10 cellular contexts compared by ENCODE assay signal in genomic region chr7:151244871-151245346, GRCh38. TPM values are rescaled to one million over a fixed set of nuclear protein-coding genes. Genes with fewer than 3 reads are reported as not detected.
DNase-seq lines count a peak whose midpoint lies in the region; ATAC-seq, FAIRE-seq and TF ChIP-seq lines count a peak whose summit lies in the region.
"Had no signal": no experiment of that assay in that cellular context is flagged by ENCODE, and none has a peak within 500 bp of the region (broad histone marks: within the 10 kb centered on the region; RNA-seq: fewer than 3 reads in every experiment).

No MANE protein-coding gene starts in this region.

- H3K27me3 ChIP-seq in dorsolateral prefrontal cortex (no peaks in the 10 kb centered on the region), neural progenitor cell (peaks cover 56% of the 10 kb centered on the region)

- peaks cover 33 to 41% of the 10 kb centered on the region in 2 donors for H3K36me3 Mint-ChIP-seq in CD14-positive monocyte
- peaks cover 16% of the 10 kb centered on the region for H3K36me3 Mint-ChIP-seq in neural progenitor cell

- H3K9me3 Mint-ChIP-seq in CD14-positive monocyte (peaks cover 0 to 18% (median 6%) of the 10 kb centered on the region in 7 donors), neural progenitor cell (no peaks in the 10 kb centered on the region)

- H3K9me3 ChIP-seq in neural progenitor cell (ENCODE audit: low read depth): no peaks in the 10 kb centered on the region

- H2AFZ ChIP-seq in neural progenitor cell (replicated peaks): peak overlapping the region; percentile 18

- H3K4me2 ChIP-seq in neural progenitor cell: peak overlapping the region; percentile 97

- peaks cover 53% of the 10 kb centered on the region for H3K4me1 ChIP-seq in neural progenitor cell

- H3K4me3 Mint-ChIP-seq in CD14-positive monocyte (peak overlapping the region; percentile 27 to 67), neural progenitor cell (peak overlapping the region; percentile 76)

- DNase-seq in CD14-positive monocyte (ENCODE audit: low spot score) (no peak), dorsolateral prefrontal cortex (peak in 1 of 10 donors; percentile 41), neural progenitor cell (ENCODE audit: low spot score) (peak; percentile 49), A172 (ENCODE audit: low spot score) (no peak), H54 (ENCODE audit: insufficient read length, low spot score) (no peak)
- no peak for DNase-seq in Jurkat, Clone E6-1 (ENCODE audit: low read depth, low spot score)

- no peaks in the 10 kb centered on the region for H3K79me2 ChIP-seq in neural progenitor cell (ENCODE audit: low read depth)

- H3K4me3 ChIP-seq in Jurkat, Clone E6-1 (ENCODE audit: low read length): peak overlapping the region; percentile 45
- H3K4me3 ChIP-seq in dorsolateral prefrontal cortex (peak overlapping the region in 57 of 59 donors; percentile 2 to 61 (median 43)), neural progenitor cell (peak overlapping the region; percentile 56)

- TF ChIP-seq POLR2A in H54 (IDR thresholded peaks at IDR 0.05; ENCODE audit: low read depth, low read length): no peak

- no peak for FAIRE-seq in H54 (lab: Jason Lieb, UNC)

- intact Hi-C loops in CD14-positive monocyte (cut with micrococcal nuclease): no loop called here
- intact Hi-C loops in dorsolateral prefrontal cortex (cut with DNase I): loop anchor here in 1 of 2 donors (1.0 kb wide), 1 partner anchor 53 kb away; no protein-coding TSS in a partner anchor

- no peaks in the 10 kb centered on the region for H3K36me3 ChIP-seq in neural progenitor cell

- peaks cover 40% of the 10 kb centered on the region for H4K20me1 ChIP-seq in neural progenitor cell (ENCODE audit: low read depth)

- H3F3A ChIP-seq in neural progenitor cell (ENCODE audit: low read depth): peaks cover 40% of the 10 kb centered on the region

- no peak for TF ChIP-seq CTCF in CD14-positive monocyte (IDR thresholded peaks at IDR 0.05)
- TF ChIP-seq CTCF in dorsolateral prefrontal cortex (IDR thresholded peaks at IDR 0.05 in 54 of 56, conservative IDR thresholded peaks at IDR 0.05 in 2 of 56; ENCODE audit: low read depth in 1 of 56, partially characterized antibody in 56 of 56): no peak
- TF ChIP-seq CTCF in neural progenitor cell (IDR thresholded peaks at IDR 0.05): no peak

- H3K27me3 Mint-ChIP-seq in CD14-positive monocyte (ENCODE audit: low read depth in 3 of 3) (peaks cover 46 to 74% (median 62%) of the 10 kb centered on the region in 3 donors), neural progenitor cell (ENCODE audit: insufficient read depth, low read depth) (peaks cover 15% of the 10 kb centered on the region)

- H3K9ac ChIP-seq in neural progenitor cell: no peak overlapping the region

- H3K4me1 Mint-ChIP-seq in CD14-positive monocyte (peaks cover 59% of the 10 kb centered on the region), neural progenitor cell (peaks cover 55% of the 10 kb centered on the region)

- ATAC-seq in HG03097 (IDR thresholded peaks at IDR 0.05; ENCODE audit: low FRiP score, unreplicated experiment): no peak
- ATAC-seq in HG02840 (IDR thresholded peaks at IDR 0.05; ENCODE audit: low FRiP score, unreplicated experiment): no peak

- H3K27ac ChIP-seq in dorsolateral prefrontal cortex (peak overlapping the region in 12 of 59 donors; percentile 4 to 95 (median 38)), neural progenitor cell (no peak overlapping the region)

- H3K27ac Mint-ChIP-seq in CD14-positive monocyte (peak overlapping the region in 1 of 7 donors; percentile 18), neural progenitor cell (no peak overlapping the region)

RNA-seq across cellular contexts. Expression of gene SMARCD3, which starts 3.6 kb away (rescaled TPM):
- polyA plus RNA-seq in CD14-positive monocyte: 100 to 1,000 TPM; 104 to 112 TPM
- 65.7 TPM for polyA plus RNA-seq in Jurkat, Clone E6-1 (2012; ENCODE audit: insufficient read depth, insufficient read length)
- total RNA-seq in dorsolateral prefrontal cortex (100 to 1,000 TPM in 117 of 120 experiments, 10 to 100 TPM in 3; 80.4 to 252 (median 137) TPM), neural progenitor cell (ENCODE audit: low replicate concordance) (11.0 and 23.6 TPM in 2 replicates)
- total RNA-seq in A172 (2014; rRNA removed; shearing (Covaris generic)): 22.2 and 26.7 TPM in 2 replicates

RNA-seq across cellular contexts. Expression of gene CHPF2, which starts 12.6 kb away (rescaled TPM):
- polyA plus RNA-seq in CD14-positive monocyte: 10 to 100 TPM; 34.4 to 36.0 TPM
- 15.8 TPM for polyA plus RNA-seq in Jurkat, Clone E6-1 (2012; ENCODE audit: insufficient read depth, insufficient read length)
- total RNA-seq in dorsolateral prefrontal cortex (10 to 100 TPM; 23.2 to 51.4 (median 35.6) TPM), neural progenitor cell (ENCODE audit: low replicate concordance) (8.8 and 18.3 TPM in 2 replicates)
- 36.5 and 37.8 TPM in 2 replicates for total RNA-seq in A172 (2014; rRNA removed; shearing (Covaris generic))

RNA-seq across cellular contexts. Expression of gene ABCF2, which starts 17.9 kb away (rescaled TPM):
- 10 to 100 TPM; 18.0 to 22.0 TPM for polyA plus RNA-seq in CD14-positive monocyte
- polyA plus RNA-seq in Jurkat, Clone E6-1 (2012; ENCODE audit: insufficient read depth, insufficient read length): 55.4 TPM
- total RNA-seq in dorsolateral prefrontal cortex (10 to 100 TPM; 21.6 to 63.3 (median 47.2) TPM), neural progenitor cell (ENCODE audit: low replicate concordance) (31.3 and 40.7 TPM in 2 replicates)
- 55.6 and 65.6 TPM in 2 replicates for total RNA-seq in A172 (2014; rRNA removed; shearing (Covaris generic))

RNA-seq across cellular contexts. Expression of gene H2BK1, which starts 34.6 kb away (rescaled TPM):
- not detected for polyA plus RNA-seq in CD14-positive monocyte
- polyA plus RNA-seq in Jurkat, Clone E6-1 (2012; ENCODE audit: insufficient read depth, insufficient read length): not detected
- total RNA-seq in dorsolateral prefrontal cortex (1 to 10 TPM in 5 of 120 experiments, not detected in 115; 1.5 to 3.0 (median 1.6) TPM), neural progenitor cell (ENCODE audit: low replicate concordance) (not detected in 2 replicates)
- not detected in 2 replicates for total RNA-seq in A172 (2014; rRNA removed; shearing (Covaris generic))
- total RNA-seq: omental fat pad had no signal
- polyA plus RNA-seq: adipose tissue had no signal

RNA-seq across cellular contexts. Expression of gene ASB10, which starts 57.9 kb away (rescaled TPM):
- not detected for polyA plus RNA-seq in CD14-positive monocyte
- polyA plus RNA-seq in Jurkat, Clone E6-1 (2012; ENCODE audit: insufficient read depth, insufficient read length): not detected
- under 1 TPM in 3 of 120 experiments, not detected in 117; 0.23 to 0.31 (median 0.27) TPM for total RNA-seq in dorsolateral prefrontal cortex
- total RNA-seq in neural progenitor cell (ENCODE audit: low replicate concordance): not detected in 2 replicates
- not detected in 2 replicates for total RNA-seq in A172 (2014; rRNA removed; shearing (Covaris generic))
- total RNA-seq: omental fat pad had no signal
- polyA plus RNA-seq: adipose tissue had no signal
